23 cellular contexts compared by ENCODE assay signal in the genomic region with DNA sequence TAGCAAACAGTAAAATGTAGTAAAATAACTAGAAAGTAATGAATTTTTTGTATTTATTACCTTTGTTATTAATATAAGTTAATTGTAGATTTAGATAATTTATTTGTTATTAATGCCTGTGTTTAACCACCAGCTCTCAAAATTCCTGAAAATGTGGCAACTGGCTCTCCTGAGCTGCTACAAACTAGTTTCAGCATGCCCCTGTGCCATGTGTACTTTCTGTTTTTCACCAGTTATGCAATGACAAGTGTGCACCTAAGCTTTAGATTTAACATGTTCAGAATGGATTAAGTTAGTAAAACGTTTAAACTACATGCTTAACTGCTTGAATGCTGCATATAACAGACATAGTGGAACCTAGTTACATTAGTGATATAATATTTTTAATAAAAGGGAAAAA.
DNase-seq lines count a peak whose midpoint lies in the region; ATAC-seq and TF ChIP-seq lines count a peak whose summit lies in the region.
"Had no signal": no experiment of that assay in that cellular context is flagged by ENCODE, and none has a peak within 500 bp of the region (broad histone marks: within the 10 kb centered on the region; RNA-seq: fewer than 3 reads in every experiment).

No MANE protein-coding gene starts in this region.

- H3K23ac ChIP-seq in H9 (ENCODE audit: insufficient read length, low read depth, low read length) = no peak overlapping the region

- POLR2A ChIA-PET in SK-N-SH (lab: Yijun Ruan, JAX) = no interaction called here

- H3K36me3 ChIP-seq in SK-N-SH (replicated peaks in 1 of 2; ENCODE audit: control insufficient read depth in 1 of 2, insufficient read depth in 2 of 2, low read length in 1 of 2) = no peaks in the 10 kb centered on the region
- no peaks in the 10 kb centered on the region for H3K36me3 ChIP-seq in mammary epithelial cell (ENCODE audit: insufficient read depth, low read length)
- H3K36me3 ChIP-seq in upper lobe of right lung = no peaks in the 10 kb centered on the region
- H3K36me3 ChIP-seq: BE2C, MG63 had no signal

- BruUV-seq in mammary epithelial cell (replicated peaks; lab: Mats Ljungman, UMichigan) = no TSS peak

- no peak overlapping the region for H3K14ac ChIP-seq in H9 (ENCODE audit: insufficient read depth, low read length)

- H3K4me3 Mint-ChIP-seq in H9 = no peak overlapping the region
- H3K4me3 Mint-ChIP-seq: CD4-positive, alpha-beta T cell had no signal

- H3K4me1 ChIP-seq in SK-N-SH (ENCODE audit: control insufficient read depth in 1 of 2, insufficient read depth in 2 of 2, low read depth in 1 of 2, low read length in 1 of 2) (no peaks in the 10 kb centered on the region), mammary epithelial cell (ENCODE audit: insufficient read depth, low read length) (peaks cover 7% of the 10 kb centered on the region), foreskin keratinocyte (no peaks in the 10 kb centered on the region), upper lobe of right lung (no peaks in the 10 kb centered on the region), H9 (ENCODE audit: insufficient read depth, low read length) (no peaks in the 10 kb centered on the region; the same call in 1 of the 2 replicates)
- H3K4me1 ChIP-seq: BE2C had no signal

- no peaks in the 10 kb centered on the region for H3K27me3 Mint-ChIP-seq in H9 (ENCODE audit: low read depth)
- H3K27me3 Mint-ChIP-seq: CD4-positive, alpha-beta T cell had no signal

- H3K27ac Mint-ChIP-seq in H9 = no peak overlapping the region
- H3K27ac Mint-ChIP-seq: CD4-positive, alpha-beta T cell had no signal

- H3T11ph ChIP-seq in H9 (ENCODE audit: low read length) = no peak overlapping the region

- H3K9me3 Mint-ChIP-seq in H9 = no peaks in the 10 kb centered on the region
- H3K9me3 Mint-ChIP-seq: CD4-positive, alpha-beta T cell had no signal

- no peaks in the 10 kb centered on the region for H3K27me3 ChIP-seq in SK-N-SH (ENCODE audit: insufficient read depth)
- no peaks in the 10 kb centered on the region for H3K27me3 ChIP-seq in mammary epithelial cell (ENCODE audit: insufficient read depth, low read length)
- no peaks in the 10 kb centered on the region for H3K27me3 ChIP-seq in foreskin keratinocyte
- H3K27me3 ChIP-seq in upper lobe of right lung = no peaks in the 10 kb centered on the region
- H3K27me3 ChIP-seq in H9 (ENCODE audit: insufficient read depth, low read length) = no peaks in the 10 kb centered on the region
- H3K27me3 ChIP-seq: BE2C, MG63 had no signal

- H3K9me2 ChIP-seq in SK-N-SH = no peaks in the 10 kb centered on the region

- no peak overlapping the region for H3K56ac ChIP-seq in H9 (ENCODE audit: insufficient read length, low read depth, low read length)

- WGBS in SK-N-SH (ENCODE audit: low lambda C conversion rate) = 5% methylated on average over 1 of the region's 1 CpG
- WGBS in mammary epithelial cell (ENCODE audit: low coverage, missing lambda C conversion rate) = 0% methylated on average over 1 of the region's 1 CpG
- WGBS in H9 (ENCODE audit: extremely low coverage, insufficient read length, low lambda C conversion rate) = no CpG with 5 or more reads among the region's 1 CpG

- H3K79me2 ChIP-seq in SK-N-SH (ENCODE audit: insufficient read depth) (no peaks in the 10 kb centered on the region), mammary epithelial cell (ENCODE audit: insufficient read depth, low read length) (no peaks in the 10 kb centered on the region), H9 (ENCODE audit: insufficient read depth, low read length) (no peaks in the 10 kb centered on the region)

- no peak overlapping the region for H3K4ac ChIP-seq in H9 (ENCODE audit: low read depth, low read length)

- TF ChIP-seq CTCF in SK-N-SH (IDR thresholded peaks at IDR 0.05) = no peak
- TF ChIP-seq CTCF in mammary epithelial cell (conservative IDR thresholded peaks at IDR 0.05 in 1 of 2, IDR thresholded peaks at IDR 0.05 in 1 of 2; ENCODE audit: extremely low read depth in 1 of 2, insufficient read depth in 1 of 2, low read depth in 1 of 2, low read length in 2 of 2) = no peak
- TF ChIP-seq CTCF in foreskin keratinocyte (conservative IDR thresholded peaks at IDR 0.05) = no peak
- TF ChIP-seq CTCF in upper lobe of right lung (IDR thresholded peaks at IDR 0.05) = no peak
- no peak for TF ChIP-seq CTCF in H9 (conservative IDR thresholded peaks at IDR 0.05)

- no peak overlapping the region for H2BK5ac ChIP-seq in H9 (ENCODE audit: insufficient read length, low read length)

- H2AK5ac ChIP-seq in H9 (ENCODE audit: insufficient read length, low read length) = no peak overlapping the region

- H2BK120ac ChIP-seq in H9 (ENCODE audit: low read depth, low read length, poor library complexity, severe bottlenecking) = no peak overlapping the region

- intact Hi-C loops in mammary epithelial cell (cut with micrococcal nuclease) = no loop called here
- intact Hi-C loops in upper lobe of right lung (cut with DNase I) = no loop called here

- CTCF ChIA-PET in SK-N-SH (lab: Yijun Ruan, JAX) = no interaction called here
- CTCF ChIA-PET in mammary epithelial cell (lab: Charles Lee; ENCODE audit: low non-redundant PET) = no interaction called here

- no peak for TF ChIP-seq EP300 in SK-N-SH (IDR thresholded peaks at IDR 0.05; ENCODE audit: borderline replicate concordance in 1 of 2, low read depth in 1 of 2, low read length in 1 of 2)

- no peaks in the 10 kb centered on the region for H3K36me3 Mint-ChIP-seq in H9 (ENCODE audit: insufficient read depth in 1 of 3, low read depth in 3 of 3)

- H3K4me3 ChIP-seq in SK-N-SH (ENCODE audit: low read depth in 2 of 2, low read length in 1 of 2) (no peak overlapping the region), mammary epithelial cell (replicated peaks in 1 of 3; ENCODE audit: insufficient read depth in 1 of 3, low read depth in 2 of 3, low read length in 3 of 3) (no peak overlapping the region), upper lobe of right lung (no peak overlapping the region)
- H3K4me3 ChIP-seq: MG63 had no signal

- no peak overlapping the region for H2BK15ac ChIP-seq in H9 (ENCODE audit: low read depth, low read length)

- H3F3A ChIP-seq in SK-N-SH (replicated peaks; ENCODE audit: insufficient read depth) = no peaks in the 10 kb centered on the region

- ATAC-seq in SK-N-SH treated with all-trans-retinoic acid at 6 μM for 48 hours = no peak
- peak; percentile 62 for ATAC-seq in foreskin keratinocyte
- ATAC-seq in upper lobe of right lung = peak; percentile 61

- H4K20me1 ChIP-seq in SK-N-SH (ENCODE audit: insufficient read depth) (no peaks in the 10 kb centered on the region), mammary epithelial cell (ENCODE audit: insufficient read depth, low read length) (no peaks in the 10 kb centered on the region), H9 (ENCODE audit: control insufficient read depth, insufficient read depth, insufficient read length) (no peaks in the 10 kb centered on the region)

- no peaks in the 10 kb centered on the region for H3K9me3 ChIP-seq in SK-N-SH
- no peaks in the 10 kb centered on the region for H3K9me3 ChIP-seq in mammary epithelial cell (replicated peaks; ENCODE audit: insufficient read depth, low read length)
- H3K9me3 ChIP-seq in upper lobe of right lung = no peaks in the 10 kb centered on the region
- no peaks in the 10 kb centered on the region for H3K9me3 ChIP-seq in H9 (ENCODE audit: control insufficient read depth, low read depth, low read length)
- H3K9me3 ChIP-seq: BE2C, Caco-2, MG63 had no signal

- in situ Hi-C loops in mammary epithelial cell (cut with MboI; ENCODE audit: low sequenced_read_pairs in 2 of 2) = no loop called here

- H3K79me1 ChIP-seq in H9 (ENCODE audit: insufficient read depth, low read depth, low read length, poor library complexity, severe bottlenecking) = no peaks in the 10 kb centered on the region

- no peak overlapping the region for H4K8ac ChIP-seq in H9 (replicated peaks; ENCODE audit: insufficient read length, low read depth, low read length)

- no peaks in the 10 kb centered on the region; a peak in 1 of 4 replicates for H3K4me1 Mint-ChIP-seq in H9

- dilution Hi-C loops in mammary epithelial cell (cut with HindIII; ENCODE audit: low sequenced_read_pairs) = no loop called here

- H4K91ac ChIP-seq in H9 (ENCODE audit: insufficient read length, low read depth, low read length) = no peak overlapping the region

- H3K27ac ChIP-seq in SK-N-SH (ENCODE audit: low read depth in 2 of 2, low read length in 1 of 2) (no peak overlapping the region), mammary epithelial cell (ENCODE audit: insufficient read depth, low read depth, low read length) (peak overlapping the region; percentile 22), foreskin keratinocyte (no peak overlapping the region), upper lobe of right lung (no peak overlapping the region), H9 (ENCODE audit: insufficient read length, low read depth, low read length) (no peak overlapping the region)
- H3K27ac ChIP-seq: GM23248 had no signal

- no peak overlapping the region for H3K18ac ChIP-seq in H9 (ENCODE audit: insufficient read length, low read depth, low read length)

- DNase-seq in SK-N-SH (no peak), mammary epithelial cell (peak; percentile 71), foreskin keratinocyte (peak in 1 of 2 donors; percentile 53), upper lobe of right lung (no peak), amygdala (lab: John Stamatoyannopoulos, UW) (no peak), H9 (no peak), HT-29 (ENCODE audit: low spot score) (no peak)
- DNase-seq: BE2C; Caco-2; CD4-positive, alpha-beta T cell; DMS153; GM23248; HCEC 1CT; Kasumi-1; MG63; NCI-H1417; NCI-H1930; NCI-H226; NCI-H82; OCI-M1; Right ventricle myocardium superior; SW 1271 had no signal

- no peak overlapping the region for H3K9ac ChIP-seq in SK-N-SH
- H3K9ac ChIP-seq in mammary epithelial cell (ENCODE audit: insufficient read depth, low read length) = peak overlapping the region; percentile 5
- no peak overlapping the region for H3K9ac ChIP-seq in H9 (ENCODE audit: extremely low read depth, insufficient read length, low read length)
- H3K9ac ChIP-seq: GM23248 had no signal

- no peak overlapping the region for H4K5ac ChIP-seq in H9 (ENCODE audit: insufficient read length, low read depth, low read length)

- no peaks in the 10 kb centered on the region for H3K23me2 ChIP-seq in H9 (ENCODE audit: insufficient read length, low read depth, low read length, poor library complexity, severe bottlenecking)

- no peak for TF ChIP-seq RAD21 in SK-N-SH (IDR thresholded peaks at IDR 0.05; ENCODE audit: low read length)

- H2BK20ac ChIP-seq in H9 (ENCODE audit: low read depth, low read length, poor library complexity, severe bottlenecking) = no peak overlapping the region

- H2AFZ ChIP-seq in SK-N-SH (ENCODE audit: low read depth) (peak overlapping the region; percentile 63; the same call in 1 of the 2 replicates), mammary epithelial cell (ENCODE audit: low read depth, low read length) (no peak overlapping the region), H9 (ENCODE audit: low read length) (no peak overlapping the region)

- H3K4me2 ChIP-seq in SK-N-SH (no peak overlapping the region), mammary epithelial cell (ENCODE audit: insufficient read depth, low read depth, low read length) (peak overlapping the region; percentile 68), H9 (ENCODE audit: insufficient read depth, insufficient read length, low read length) (no peak overlapping the region)

- H2BK12ac ChIP-seq in H9 (ENCODE audit: insufficient read length, low read depth, low read length) = no peak overlapping the region
